9 cellular contexts compared by ENCODE assay signal in genomic region chr9:133162802-133163558, GRCh38. TPM values are rescaled to one million over a fixed set of nuclear protein-coding genes. Genes with fewer than 3 reads are reported as not detected.
DNase-seq lines count a peak whose midpoint lies in the region; ATAC-seq and TF ChIP-seq lines count a peak whose summit lies in the region.
"Had no signal": no experiment of that assay in that cellular context is flagged by ENCODE, and none has a peak within 500 bp of the region (broad histone marks: within the 10 kb centered on the region; RNA-seq: fewer than 3 reads in every experiment).

No MANE protein-coding gene starts in this region.

- H3K27me3 ChIP-seq in Panc1 (ENCODE audit: control insufficient read depth, insufficient read depth, low read length) (no peaks in the 10 kb centered on the region), osteoblast (ENCODE audit: insufficient read depth, low read length) (peaks cover 6% of the 10 kb centered on the region)

- H3K79me2 ChIP-seq in osteoblast (ENCODE audit: insufficient read depth, low read length) = no peaks in the 10 kb centered on the region

- H3K36me3 Mint-ChIP-seq in CD14-positive monocyte = peaks cover 28 to 37% of the 10 kb centered on the region in 2 donors

- in situ Hi-C loops in Panc1 (cut with HindIII; ENCODE audit: low pct_unique_long_range_greater_than_20kb, low sequenced_read_pairs) = no loop called here

- no TSS peak for BruUV-seq in Panc1 (replicated peaks; lab: Mats Ljungman, UMichigan)

- TF ChIP-seq CTCF in CD14-positive monocyte (IDR thresholded peaks at IDR 0.05) = no peak
- no peak for TF ChIP-seq CTCF in Panc1 (IDR thresholded peaks at IDR 0.05)
- TF ChIP-seq CTCF in fibroblast of pulmonary artery (IDR thresholded peaks at IDR 0.05; ENCODE audit: low read length, missing control alignments) = no peak
- TF ChIP-seq CTCF in osteoblast (IDR thresholded peaks at IDR 0.05; ENCODE audit: extremely low read depth, low read depth, low read length) = no peak

- peak overlapping the region; percentile 81 to 89 for H3K4me3 Mint-ChIP-seq in CD14-positive monocyte

- ATAC-seq in Panc1 (no peak), HG03565 (IDR thresholded peaks at IDR 0.05; ENCODE audit: unreplicated experiment) (no peak), GM21529 (IDR thresholded peaks at IDR 0.05; ENCODE audit: unreplicated experiment) (no peak)

- H3K4me1 Mint-ChIP-seq in CD14-positive monocyte = peaks cover 30% of the 10 kb centered on the region

- H3K27me3 Mint-ChIP-seq in CD14-positive monocyte (ENCODE audit: low read depth in 3 of 3) = peaks cover 4 to 26% (median 13%) of the 10 kb centered on the region in 3 donors

- peak overlapping the region in 2 of 7 donors; percentile 18 to 25 for H3K27ac Mint-ChIP-seq in CD14-positive monocyte

- no peak overlapping the region for H3K27ac ChIP-seq in Panc1 (ENCODE audit: low read length)
- H3K27ac ChIP-seq in osteoblast (ENCODE audit: low read depth, low read length) = no peak overlapping the region

- intact Hi-C loops in CD14-positive monocyte (cut with micrococcal nuclease) (loop anchor here in 1 of 2 donors (2.0 kb wide), 1 partner anchor 14 kb away; no protein-coding TSS in a partner anchor), Panc1 (cut with micrococcal nuclease; ENCODE audit: unreplicated experiment) (no loop called here)

- H3K9me3 Mint-ChIP-seq in CD14-positive monocyte = no peaks in the 10 kb centered on the region

- no peak for DNase-seq in CD14-positive monocyte (ENCODE audit: low spot score)
- no peak for DNase-seq in Panc1 (ENCODE audit: low read depth, low spot score)
- no peak for DNase-seq in fibroblast of pulmonary artery (ENCODE audit: low read depth)
- DNase-seq in osteoblast (ENCODE audit: insufficient read length, low spot score, missing footprints) = peak; percentile 81
- no peak for DNase-seq in NCI-H2081 (lab: John Stamatoyannopoulos, UW)
- DNase-seq in NCI-H2107 (lab: John Stamatoyannopoulos, UW) = no peak

- CTCF ChIA-PET in Panc1 (lab: Charles Lee) = no interaction called here

- H3K36me3 ChIP-seq in Panc1 (ENCODE audit: control insufficient read depth, insufficient read depth, low read length) (no peaks in the 10 kb centered on the region), osteoblast (ENCODE audit: insufficient read depth, low read length) (no peaks in the 10 kb centered on the region)

- H3K4me3 ChIP-seq in Panc1 (ENCODE audit: low read depth in 2 of 2, low read length in 2 of 2) (peak overlapping the region; percentile 36 to 41), fibroblast of pulmonary artery (replicated peaks; ENCODE audit: low read depth, low read length) (peak overlapping the region; percentile 58), osteoblast (ENCODE audit: insufficient read depth, low read length) (peak overlapping the region; percentile 75)

- no peaks in the 10 kb centered on the region for H4K20me1 ChIP-seq in osteoblast (ENCODE audit: insufficient read depth, low read length)

- POLR2A ChIA-PET in Panc1 (lab: Charles Lee) = no interaction called here

- H3K4me2 ChIP-seq in osteoblast (ENCODE audit: insufficient read depth, low read length) = peak overlapping the region; percentile 81

- H3K4me1 ChIP-seq in Panc1 (ENCODE audit: control insufficient read depth, insufficient read depth, low read length) (peaks cover 17% of the 10 kb centered on the region), osteoblast (ENCODE audit: insufficient read depth, low read length) (peaks cover 8% of the 10 kb centered on the region)

- no peak overlapping the region for H2AFZ ChIP-seq in osteoblast (ENCODE audit: low read length)

- H3K9me3 ChIP-seq in Panc1 (ENCODE audit: control insufficient read depth, insufficient read depth, low read depth, low read length) = no peaks in the 10 kb centered on the region
- H3K9me3 ChIP-seq in osteoblast (ENCODE audit: low read depth, low read length) = no peaks in the 10 kb centered on the region

RNA-seq across cellular contexts. Expression of gene GBGT1, which starts 0.7 kb away (rescaled TPM):
- polyA plus RNA-seq in CD14-positive monocyte = 1 to 10 TPM; 7.1 to 8.0 TPM
- 1.8 TPM for total RNA-seq in Panc1 (2021; ENCODE audit: unreplicated experiment)
- 2.6 TPM for polyA plus RNA-seq in Panc1 (2012; ENCODE audit: insufficient read length)
- total RNA-seq in osteoblast = 3.3 and 3.8 TPM in 2 replicates

RNA-seq across cellular contexts. Expression of gene RALGDS, which starts 41.9 kb away (rescaled TPM):
- polyA plus RNA-seq in CD14-positive monocyte = 1 to 10 TPM; 3.5 to 4.2 TPM
- 25.8 TPM for total RNA-seq in Panc1 (2021; ENCODE audit: unreplicated experiment)
- 47.7 TPM for polyA plus RNA-seq in Panc1 (2012; ENCODE audit: insufficient read length)
- total RNA-seq in osteoblast = 11.2 and 12.7 TPM in 2 replicates

RNA-seq across cellular contexts. Expression of gene OBP2B, which starts 46.1 kb away (rescaled TPM):
- polyA plus RNA-seq in CD14-positive monocyte = not detected
- total RNA-seq in Panc1 (2021; ENCODE audit: unreplicated experiment) (not detected), osteoblast (not detected in 2 replicates)
- polyA plus RNA-seq in Panc1 (2012; ENCODE audit: insufficient read length) = not detected
- total RNA-seq: glomerular endothelial cell had no signal
